Comparison of ENCODE assay signal across 14 cellular contexts in genomic region chr1:6040859-6041415, GRCh38. TPM values are rescaled to one million over a fixed set of nuclear protein-coding genes. Genes with fewer than 3 reads are reported as not detected.
DNase-seq lines count a peak whose midpoint lies in the region; ATAC-seq and TF ChIP-seq lines count a peak whose summit lies in the region.
"Had no signal": no experiment of that assay in that cellular context is flagged by ENCODE, and none has a peak within 500 bp of the region (broad histone marks: within the 10 kb centered on the region; RNA-seq: fewer than 3 reads in every experiment).

No MANE protein-coding gene starts in this region.

- no peaks in the 10 kb centered on the region for H3K36me3 ChIP-seq in upper lobe of right lung
- H3K36me3 ChIP-seq: MG63, Peyer's patch had no signal

- no peaks in the 10 kb centered on the region for H3K4me1 ChIP-seq in upper lobe of right lung
- H3K4me1 ChIP-seq: Peyer's patch had no signal

- CTCF ChIA-PET in CD4-positive, alpha-beta T cell (lab: Charles Lee): no interaction called here

- H3K4me3 Mint-ChIP-seq in CD4-positive, alpha-beta T cell: no peak overlapping the region
- H3K4me3 Mint-ChIP-seq: CD8-positive, alpha-beta memory T cell had no signal

- no peaks in the 10 kb centered on the region for H3K9me3 ChIP-seq in upper lobe of right lung
- no peaks in the 10 kb centered on the region for H3K9me3 ChIP-seq in CD4-positive, alpha-beta T cell (ENCODE audit: control insufficient read depth, low read length)
- H3K9me3 ChIP-seq: MG63, Peyer's patch had no signal

- intact Hi-C loops in left colon (cut with DNase I, micrococcal nuclease): no loop called here
- intact Hi-C loops in upper lobe of right lung (cut with DNase I): no loop called here
- intact Hi-C loops in CD4-positive, alpha-beta T cell (cut with DNase I, micrococcal nuclease): no loop called here

- H3K27me3 ChIP-seq in upper lobe of right lung: no peaks in the 10 kb centered on the region
- no peaks in the 10 kb centered on the region for H3K27me3 ChIP-seq in CD4-positive, alpha-beta T cell (ENCODE audit: control insufficient read depth, insufficient read depth, low read length)
- H3K27me3 ChIP-seq: MG63, Peyer's patch had no signal

- no peaks in the 10 kb centered on the region for H3K27me3 Mint-ChIP-seq in CD4-positive, alpha-beta T cell
- H3K27me3 Mint-ChIP-seq: CD8-positive, alpha-beta memory T cell had no signal

- no peak overlapping the region for H3K27ac ChIP-seq in upper lobe of right lung
- H3K27ac ChIP-seq in CD4-positive, alpha-beta T cell (ENCODE audit: low read depth, low read length): no peak overlapping the region
- H3K27ac ChIP-seq: Peyer's patch had no signal

- no peak overlapping the region for H3K27ac Mint-ChIP-seq in CD4-positive, alpha-beta T cell

- no peak for TF ChIP-seq CTCF in upper lobe of right lung (IDR thresholded peaks at IDR 0.05)
- no peak for TF ChIP-seq CTCF in CD4-positive, alpha-beta T cell (IDR thresholded peaks at IDR 0.05)

- H3K9me3 Mint-ChIP-seq in CD4-positive, alpha-beta T cell: no peaks in the 10 kb centered on the region
- H3K9me3 Mint-ChIP-seq: CD8-positive, alpha-beta memory T cell had no signal

- DNase-seq in CD1c-positive myeloid dendritic cell (ENCODE audit: extremely low spot score) (peak; percentile 55), NCI-H2171 treated with DMSO at 0.1 percent for 48 hours (lab: John Stamatoyannopoulos, UW) (peak; percentile 11), left colon (no peak), upper lobe of right lung (no peak), retina (no peak), cerebellar nuclear complex (lab: John Stamatoyannopoulos, UW) (no peak)
- DNase-seq in CD4-positive, alpha-beta T cell: no peak
- DNase-seq: DMS153, NCI-H1417, NCI-H1694 treated with DMSO at 0.1 percent for 48 hours, NCI-H510A had no signal

- peak; percentile 5 for ATAC-seq in left colon
- peak; percentile 43 for ATAC-seq in upper lobe of right lung
- ATAC-seq in CD4-positive, alpha-beta T cell (ENCODE audit: poor library complexity): no peak

- POLR2A ChIA-PET in CD4-positive, alpha-beta T cell (lab: Charles Lee): no interaction called here

- H3K36me3 Mint-ChIP-seq in CD4-positive, alpha-beta T cell (ENCODE audit: low read depth): peaks cover 61% of the 10 kb centered on the region

- peaks cover 16% of the 10 kb centered on the region for H3K4me1 Mint-ChIP-seq in CD4-positive, alpha-beta T cell (ENCODE audit: low read depth)

- H3K4me3 ChIP-seq in upper lobe of right lung: no peak overlapping the region
- H3K4me3 ChIP-seq: MG63, Peyer's patch had no signal

RNA-seq across cellular contexts. Expression of gene KCNAB2, which starts 4.8 kb away (rescaled TPM):
- total RNA-seq in left colon: 1 to 10 TPM; 4.2 to 7.5 TPM
- total RNA-seq in upper lobe of right lung: 60.4 TPM
- 100 to 1,000 TPM; 147 to 155 TPM for total RNA-seq in CD4-positive, alpha-beta T cell

RNA-seq across cellular contexts. Expression of gene NPHP4, which starts 48.7 kb away (rescaled TPM):
- total RNA-seq in left colon (1 to 10 TPM; 7.6 to 8.5 TPM), upper lobe of right lung (14.6 TPM)
- 1 to 10 TPM; 6.2 to 7.7 TPM for total RNA-seq in CD4-positive, alpha-beta T cell

Comparison
In these comparisons a context has a peak if more than half of its experiments do, and no peak if none do; other contexts are left out.
1. DNase-seq: peak in CD1c-positive myeloid dendritic cell (single experiment) and NCI-H2171 treated with DMSO at 0.1 percent for 48 hours (single experiment); none in left colon (0 of 2), upper lobe of right lung (single experiment), CD4-positive, alpha-beta T cell (0 of 10), retina (single experiment) and cerebellar nuclear complex (0 of 2).